ENCODE assay signal across 12 cellular contexts in genomic region chr6:31586596-31586995, GRCh38. TPM values are rescaled to one million over a fixed set of nuclear protein-coding genes. Genes with fewer than 3 reads are reported as not detected.
DNase-seq lines count a peak whose midpoint lies in the region; ATAC-seq and TF ChIP-seq lines count a peak whose summit lies in the region.
"Had no signal": no experiment of that assay in that cellular context is flagged by ENCODE, and none has a peak within 500 bp of the region (broad histone marks: within the 10 kb centered on the region; RNA-seq: fewer than 3 reads in every experiment).

No MANE protein-coding gene starts in this region.

- no peaks in the 10 kb centered on the region for H3K9me3 ChIP-seq in colonic mucosa
- no peaks in the 10 kb centered on the region for H3K9me3 ChIP-seq in psoas muscle

- TF ChIP-seq CTCF in colonic mucosa (IDR thresholded peaks at IDR 0.05) (no peak), psoas muscle (IDR thresholded peaks at IDR 0.05) (no peak)

- 36 to 51% (median 45%) methylated on average over 5 of the region's 5 CpGs for WGBS in psoas muscle, 3 donors

- TF ChIP-seq POLR2A in GM19099 (IDR thresholded peaks at IDR 0.05; ENCODE audit: extremely low read depth, insufficient read length, low read depth) (peak; percentile 16), Raji (IDR thresholded peaks at IDR 0.05; ENCODE audit: insufficient read depth, low read depth, low read length) (peak; percentile 38)

- H3K4me3 ChIP-seq in colonic mucosa: no peak overlapping the region
- peak overlapping the region in 3 of 7 experiments; percentile 2 to 21 (median 18) for H3K4me3 ChIP-seq in skin epidermis
- no peak overlapping the region for H3K4me3 ChIP-seq in psoas muscle

- DNase-seq in colonic mucosa (no peak), psoas muscle (no peak), NCI-H2029 treated with DMSO at 0.1 percent for 48 hours (lab: John Stamatoyannopoulos, UW) (no peak)
- DNase-seq: IMR-90 had no signal

- H3K4me1 ChIP-seq in colonic mucosa (no peaks in the 10 kb centered on the region), psoas muscle (no peaks in the 10 kb centered on the region)

- H3K36me3 ChIP-seq in colonic mucosa (no peaks in the 10 kb centered on the region), psoas muscle (ENCODE audit: insufficient read depth in 1 of 2, low read depth in 1 of 2) (no peaks in the 10 kb centered on the region)

- H3K27me3 ChIP-seq in colonic mucosa (no peaks in the 10 kb centered on the region), psoas muscle (ENCODE audit: insufficient read depth in 3 of 3, low read length in 2 of 3) (no peaks in the 10 kb centered on the region)

- H3K9ac ChIP-seq in colonic mucosa (ENCODE audit: low read depth in 2 of 2, low read length in 2 of 2): no peak overlapping the region

- intact Hi-C loops in colonic mucosa (cut with DNase I): no loop called here
- intact Hi-C loops in psoas muscle (cut with DNase I): no loop called here

- ATAC-seq in GM18517 (IDR thresholded peaks at IDR 0.05; ENCODE audit: unreplicated experiment) (no peak), GM21619 (IDR thresholded peaks at IDR 0.05; ENCODE audit: unreplicated experiment) (no peak), psoas muscle (no peak)
- ATAC-seq: HCT116 had no signal

- H3K27ac ChIP-seq in colonic mucosa (peak overlapping the region; percentile 47), skin epidermis (peak overlapping the region in 18 of 21 experiments; percentile 19 to 94 (median 70)), psoas muscle (no peak overlapping the region)
- H3K27ac ChIP-seq: epithelial cell of prostate had no signal

RNA-seq across cellular contexts. Expression of gene LST1, which starts 0.5 kb away (rescaled TPM):
- total RNA-seq in colonic mucosa (1 to 10 TPM; 4.8 to 9.2 TPM), psoas muscle (1 to 10 TPM; 1.8 to 5.6 (median 3.1) TPM)
- 1 to 10 TPM; 1.2 to 1.8 (median 1.7) TPM for polyA plus RNA-seq in psoas muscle
- total RNA-seq: IMR-90, lung microvascular endothelial cell had no signal
- polyA plus RNA-seq: IMR-90 had no signal

RNA-seq across cellular contexts. Expression of gene LTB, which starts 4.4 kb away (rescaled TPM):
- total RNA-seq in colonic mucosa (1 to 10 TPM; 3.4 to 5.7 TPM), psoas muscle (under 1 TPM; 0.69 to 0.79 (median 0.74) TPM)
- 1 to 10 TPM in 1 of 3 donors, under 1 TPM in 2; 0.08 to 1.0 (median 0.17) TPM for polyA plus RNA-seq in psoas muscle
- total RNA-seq: IMR-90 had no signal
- polyA plus RNA-seq: IMR-90 had no signal

RNA-seq across cellular contexts. Expression of gene NCR3, which starts 6.2 kb away (rescaled TPM):
- total RNA-seq in colonic mucosa (under 1 TPM; 0.67 to 0.90 TPM), psoas muscle (not detected)
- under 1 TPM in 2 of 3 donors, not detected in 1; 0.08 to 0.20 TPM for polyA plus RNA-seq in psoas muscle
- total RNA-seq: IMR-90, lung microvascular endothelial cell had no signal
- polyA plus RNA-seq: IMR-90 had no signal

RNA-seq across cellular contexts. Expression of gene TNF, which starts 11.2 kb away (rescaled TPM):
- total RNA-seq in colonic mucosa (1 to 10 TPM in 1 of 2 donors, under 1 TPM in 1; 0.48 to 1.4 TPM), psoas muscle (under 1 TPM in 3 of 4 donors, not detected in 1; 0.34 to 0.81 (median 0.61) TPM)
- under 1 TPM in 2 of 3 donors, not detected in 1; 0.09 TPM for polyA plus RNA-seq in psoas muscle
- total RNA-seq: IMR-90, lung microvascular endothelial cell had no signal
- polyA plus RNA-seq: IMR-90 had no signal

RNA-seq across cellular contexts. Expression of gene LTA, which starts 14.5 kb away (rescaled TPM):
- 1 to 10 TPM in 1 of 2 donors, under 1 TPM in 1; 0.35 to 2.4 TPM for total RNA-seq in colonic mucosa
- total RNA-seq in psoas muscle: not detected
- polyA plus RNA-seq in psoas muscle: under 1 TPM in 2 of 3 donors, not detected in 1; 0.05 to 0.10 TPM
- total RNA-seq: IMR-90, lung microvascular endothelial cell had no signal
- polyA plus RNA-seq: IMR-90 had no signal
